In genomic region chr3:70078778-70079177, GRCh38 we compare ENCODE assay signal across 26 cellular contexts.
"Had no signal": no experiment of that assay in that cellular context is flagged by ENCODE, and none has a peak within 500 bp of the region (broad histone marks: within the 10 kb centered on the region; RNA-seq: fewer than 3 reads in every experiment).

No MANE protein-coding gene starts in this region.

- H2AFZ ChIP-seq: neural progenitor cell, parathyroid adenoma had no signal

- H3K27ac ChIP-seq: left ventricle myocardium inferior, neural progenitor cell, neutrophil, parathyroid adenoma, right atrium auricular region, skin epidermis, stomach, testis, thyroid gland, transverse colon, upper lobe of left lung, vagina had no signal

- H3K4me2 ChIP-seq: neural progenitor cell had no signal

- H3K4me3 ChIP-seq: left ventricle myocardium inferior, lung, neural progenitor cell, right atrium auricular region, skin epidermis, stomach, testis, thyroid gland, transverse colon, upper lobe of left lung, vagina had no signal

- H3K9me3 ChIP-seq: neutrophil, right atrium auricular region, testis, thyroid gland, transverse colon, upper lobe of left lung, vagina had no signal

- H3K79me2 ChIP-seq: parathyroid adenoma had no signal

- ATAC-seq: natural killer cell; sciatic nerve; stimulated activated naive B cell treated with anti-CD40 and anti-IgM and Interleukin-4, amounts not matched to agents 10 μg/mL and 1 μg/mL and 100 μg/mL, for 72 hours; stimulated activated naive CD8-positive, alpha-beta T cell treated with anti-CD3 and anti-CD28 coated beads, Interleukin-15, Interleukin-2, amounts not matched to agents 100 U/mL and 50 U/mL, for 24 hours had no signal

- DNase-seq: islet precursor cell; left ventricle myocardium inferior; mesendoderm; naive B cell; natural killer cell; nephron progenitor cell; occipital lobe; stimulated activated CD4-positive, alpha-beta T cell treated with anti-CD3 and anti-CD28 coated beads, Interleukin-12 subunit alpha, Interleukin-12 subunit beta, amount 100 ng/mL, for 4 hours; stimulated activated CD4-positive, alpha-beta T cell treated with anti-CD3 and anti-CD28 coated beads, Interleukin-15, amount 100 ng/mL, for 24 hours; stimulated activated CD4-positive, alpha-beta T cell treated with anti-CD3 and anti-CD28 coated beads, Interleukin-2, amount 100 ng/mL, for 24 hours; stimulated activated CD4-positive, alpha-beta T cell treated with anti-CD3 and anti-CD28 coated beads, Interleukin-4, amount 100 ng/mL, for 1 hour; stimulated activated naive B cell treated with anti-CD40 and anti-IgM and Interleukin-4, amounts not matched to agents 10 μg/mL and 1 μg/mL and 100 μg/mL, for 72 hours; stimulated activated naive CD8-positive, alpha-beta T cell treated with anti-CD3 and anti-CD28 coated beads, Interleukin-15, Interleukin-2, amounts not matched to agents 100 U/mL and 50 U/mL, for 24 hours; stomach; testis; thyroid gland; transverse colon; upper lobe of left lung had no signal

- H3K36me3 ChIP-seq: left ventricle myocardium inferior, neural progenitor cell, neutrophil, right atrium auricular region, stomach, thyroid gland, transverse colon, upper lobe of left lung, vagina had no signal

- H3K9ac ChIP-seq: neural progenitor cell, parathyroid adenoma had no signal

- H3K27me3 ChIP-seq: neural progenitor cell, right atrium auricular region, stomach, testis, thyroid gland, transverse colon, upper lobe of left lung, vagina had no signal

- H3K4me1 ChIP-seq: left ventricle myocardium inferior, parathyroid adenoma, testis, transverse colon, upper lobe of left lung, vagina had no signal
